Comparison of ENCODE assay signal across 2 cellular contexts in genomic region chr6:46208303-46208702, GRCh38.
TF ChIP-seq lines count a peak whose summit lies in the region.

No MANE protein-coding gene starts in this region.

TF ChIP-seq in GM23338, 12 proteins besides CTCF, POLR2A, EP300 and RAD21:
- TF ChIP-seq, protein P1, sequence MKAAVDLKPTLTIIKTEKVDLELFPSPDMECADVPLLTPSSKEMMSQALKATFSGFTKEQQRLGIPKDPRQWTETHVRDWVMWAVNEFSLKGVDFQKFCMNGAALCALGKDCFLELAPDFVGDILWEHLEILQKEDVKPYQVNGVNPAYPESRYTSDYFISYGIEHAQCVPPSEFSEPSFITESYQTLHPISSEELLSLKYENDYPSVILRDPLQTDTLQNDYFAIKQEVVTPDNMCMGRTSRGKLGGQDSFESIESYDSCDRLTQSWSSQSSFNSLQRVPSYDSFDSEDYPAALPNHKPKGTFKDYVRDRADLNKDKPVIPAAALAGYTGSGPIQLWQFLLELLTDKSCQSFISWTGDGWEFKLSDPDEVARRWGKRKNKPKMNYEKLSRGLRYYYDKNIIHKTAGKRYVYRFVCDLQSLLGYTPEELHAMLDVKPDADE (IDR thresholded peaks at IDR 0.05) = no peak
- TF ChIP-seq ZNF114 (CRISPR knock-in tag; IDR thresholded peaks at IDR 0.05) (no peak), EZH2phosphoT487 (IDR thresholded peaks at IDR 0.05; ENCODE audit: unreplicated experiment) (no peak)

TF ChIP-seq in neural cell, 6 proteins besides CTCF, POLR2A, EP300 and RAD21 (continued from another document):
- no peak for TF ChIP-seq REST (IDR thresholded peaks at IDR 0.05; ENCODE audit: borderline replicate concordance)
- TF ChIP-seq EZH2 (IDR thresholded peaks at IDR 0.05; ENCODE audit: borderline replicate concordance, insufficient read depth, low read length, poor library complexity, severe bottlenecking) = no peak
- TF ChIP-seq TAF1 (IDR thresholded peaks at IDR 0.05; ENCODE audit: low read depth) = no peak
- no peak for TF ChIP-seq POLR2AphosphoS5 (IDR thresholded peaks at IDR 0.05)
